19 cellular contexts compared by ENCODE assay signal in the genomic region with DNA sequence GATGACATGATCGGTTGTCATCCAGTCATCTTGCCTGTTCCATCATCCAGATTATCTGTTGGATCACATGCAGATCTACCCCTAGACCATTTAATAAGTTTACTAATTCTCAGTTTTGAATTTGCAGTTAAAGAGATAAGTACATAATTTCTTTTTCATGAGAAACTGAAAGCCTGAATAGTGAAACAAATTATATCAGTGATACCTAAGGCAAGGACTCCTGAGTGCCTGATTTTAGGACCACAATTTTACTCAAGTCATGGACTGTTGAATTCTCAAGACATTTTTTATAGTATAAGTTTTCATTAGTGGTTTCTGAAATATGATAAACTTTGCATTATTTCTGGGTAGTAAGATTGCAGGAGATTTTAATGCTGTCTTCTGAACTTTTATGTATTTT. TPM values are rescaled to one million over a fixed set of nuclear protein-coding genes. Genes with fewer than 3 reads are reported as not detected.
DNase-seq lines count a peak whose midpoint lies in the region; ATAC-seq and TF ChIP-seq lines count a peak whose summit lies in the region.
"Had no signal": no experiment of that assay in that cellular context is flagged by ENCODE, and none has a peak within 500 bp of the region (broad histone marks: within the 10 kb centered on the region; RNA-seq: fewer than 3 reads in every experiment).

No MANE protein-coding gene starts in this region.

- peaks cover 4% of the 10 kb centered on the region for H3K9me3 Mint-ChIP-seq in stimulated activated naive CD8-positive, alpha-beta T cell treated with anti-CD3 and anti-CD28 coated beads, Interleukin-15, Interleukin-2, amounts not matched to agents 100 ng/mL and 50 ng/mL, for 24 hours
- peaks cover 4% of the 10 kb centered on the region for H3K9me3 Mint-ChIP-seq in activated naive CD8-positive, alpha-beta T cell treated with anti-CD3 and anti-CD28 coated beads for 36 hours

- H3K36me3 ChIP-seq in psoas muscle (ENCODE audit: insufficient read depth in 1 of 2, low read depth in 1 of 2) = no peaks in the 10 kb centered on the region

- no peaks in the 10 kb centered on the region for H3K4me1 ChIP-seq in psoas muscle

- H3K4me3 ChIP-seq in psoas muscle = no peak overlapping the region
- H3K4me3 ChIP-seq: K562, PC-9 had no signal

- H3K27me3 ChIP-seq in psoas muscle (ENCODE audit: insufficient read depth in 3 of 3, low read length in 2 of 3) = no peaks in the 10 kb centered on the region

- POLR2A ChIA-PET in HEK293T (lab: Yijun Ruan, JAX) = no interaction called here

- no peak for ATAC-seq in stimulated activated naive CD8-positive, alpha-beta T cell treated with anti-CD3 and anti-CD28 coated beads, Interleukin-15, Interleukin-2, amounts not matched to agents 100 U/mL and 50 U/mL, for 24 hours
- ATAC-seq in HG03571 (IDR thresholded peaks at IDR 0.05; ENCODE audit: unreplicated experiment) (peak; percentile 37), GM18873 (IDR thresholded peaks at IDR 0.05; ENCODE audit: low FRiP score, unreplicated experiment) (no peak), psoas muscle (no peak)
- ATAC-seq: K562 had no signal

- peaks cover 40% of the 10 kb centered on the region for H3K4me1 Mint-ChIP-seq in stimulated activated naive CD8-positive, alpha-beta T cell treated with anti-CD3 and anti-CD28 coated beads, Interleukin-15, Interleukin-2, amounts not matched to agents 100 ng/mL and 50 ng/mL, for 24 hours (ENCODE audit: low read depth)
- peaks cover 45% of the 10 kb centered on the region for H3K4me1 Mint-ChIP-seq in activated naive CD8-positive, alpha-beta T cell treated with anti-CD3 and anti-CD28 coated beads for 36 hours

- no peaks in the 10 kb centered on the region for H3K9me3 ChIP-seq in psoas muscle

- H3K4me3 Mint-ChIP-seq in stimulated activated naive CD8-positive, alpha-beta T cell treated with anti-CD3 and anti-CD28 coated beads, Interleukin-15, Interleukin-2, amounts not matched to agents 100 ng/mL and 50 ng/mL, for 24 hours = peak overlapping the region; percentile 68
- peak overlapping the region; percentile 27 for H3K4me3 Mint-ChIP-seq in activated naive CD8-positive, alpha-beta T cell treated with anti-CD3 and anti-CD28 coated beads for 36 hours
- H3K4me3 Mint-ChIP-seq: CD14-positive monocyte had no signal

- TF ChIP-seq CTCF in psoas muscle (IDR thresholded peaks at IDR 0.05) = no peak

- intact Hi-C loops in psoas muscle (cut with DNase I) = no loop called here

- CTCF ChIA-PET in HEK293T (lab: Yijun Ruan, JAX) = interaction anchor here (0.7 kb wide), 1 partner anchor 864 kb away, joined by 3 read pairs; no protein-coding TSS in a partner anchor

- H3K27me3 Mint-ChIP-seq in stimulated activated naive CD8-positive, alpha-beta T cell treated with anti-CD3 and anti-CD28 coated beads, Interleukin-15, Interleukin-2, amounts not matched to agents 100 ng/mL and 50 ng/mL, for 24 hours = no peaks in the 10 kb centered on the region
- H3K27me3 Mint-ChIP-seq in activated naive CD8-positive, alpha-beta T cell treated with anti-CD3 and anti-CD28 coated beads for 36 hours = no peaks in the 10 kb centered on the region

- H3K27ac Mint-ChIP-seq in stimulated activated naive CD8-positive, alpha-beta T cell treated with anti-CD3 and anti-CD28 coated beads, Interleukin-15, Interleukin-2, amounts not matched to agents 100 ng/mL and 50 ng/mL, for 24 hours = peak overlapping the region; percentile 81
- H3K27ac Mint-ChIP-seq in activated naive CD8-positive, alpha-beta T cell treated with anti-CD3 and anti-CD28 coated beads for 36 hours = peak overlapping the region; percentile 20
- H3K27ac Mint-ChIP-seq: CD14-positive monocyte had no signal

- no peak overlapping the region for H3K27ac ChIP-seq in psoas muscle
- H3K27ac ChIP-seq: PC-9 had no signal

- peaks cover 34% of the 10 kb centered on the region for H3K36me3 Mint-ChIP-seq in stimulated activated naive CD8-positive, alpha-beta T cell treated with anti-CD3 and anti-CD28 coated beads, Interleukin-15, Interleukin-2, amounts not matched to agents 100 ng/mL and 50 ng/mL, for 24 hours (ENCODE audit: low read depth)
- H3K36me3 Mint-ChIP-seq in activated naive CD8-positive, alpha-beta T cell treated with anti-CD3 and anti-CD28 coated beads for 36 hours = peaks cover 57% of the 10 kb centered on the region
- H3K36me3 Mint-ChIP-seq: CD14-positive monocyte had no signal

- no peak for DNase-seq in stimulated activated naive CD8-positive, alpha-beta T cell treated with anti-CD3 and anti-CD28 coated beads, Interleukin-15, Interleukin-2, amounts not matched to agents 100 U/mL and 50 U/mL, for 24 hours
- no peak for DNase-seq in activated naive CD8-positive, alpha-beta T cell treated with anti-CD3 and anti-CD28 coated beads for 36 hours
- DNase-seq in HEK293T (ENCODE audit: extremely low spot score) (no peak), psoas muscle (no peak), germinal center (ENCODE audit: low spot score) (no peak)
- DNase-seq: Calu3, DND-41, GDM1, HCEC 1CT, NCI-H1105, NCI-H1694 treated with DMSO at 0.1 percent for 48 hours, NCI-H345, NCI-H69, PC-9 had no signal

- 81 to 97% (median 82%) methylated on average over 1 of the region's 1 CpG for WGBS in psoas muscle, 3 donors

TF ChIP-seq in HEK293T, 16 proteins besides CTCF, POLR2A, EP300 and RAD21:
- TF ChIP-seq L3MBTL2 (conservative IDR thresholded peaks at IDR 0.05) (no peak), NFRKB (IDR thresholded peaks at IDR 0.05) (no peak), BHLHE40 (IDR thresholded peaks at IDR 0.05; ENCODE audit: borderline replicate concordance) (no peak), ARNT (IDR thresholded peaks at IDR 0.05) (no peak), TARDBP (IDR thresholded peaks at IDR 0.05) (no peak), ELF4 (IDR thresholded peaks at IDR 0.05) (no peak), HDGF (IDR thresholded peaks at IDR 0.05; ENCODE audit: borderline replicate concordance) (no peak), FOXM1 (IDR thresholded peaks at IDR 0.05; ENCODE audit: borderline replicate concordance) (no peak), FOXA1 (IDR thresholded peaks at IDR 0.05) (no peak), LEF1 (IDR thresholded peaks at IDR 0.05; ENCODE audit: borderline replicate concordance) (no peak), ZNF384 (IDR thresholded peaks at IDR 0.05) (no peak)
- TF ChIP-seq, protein P1, sequence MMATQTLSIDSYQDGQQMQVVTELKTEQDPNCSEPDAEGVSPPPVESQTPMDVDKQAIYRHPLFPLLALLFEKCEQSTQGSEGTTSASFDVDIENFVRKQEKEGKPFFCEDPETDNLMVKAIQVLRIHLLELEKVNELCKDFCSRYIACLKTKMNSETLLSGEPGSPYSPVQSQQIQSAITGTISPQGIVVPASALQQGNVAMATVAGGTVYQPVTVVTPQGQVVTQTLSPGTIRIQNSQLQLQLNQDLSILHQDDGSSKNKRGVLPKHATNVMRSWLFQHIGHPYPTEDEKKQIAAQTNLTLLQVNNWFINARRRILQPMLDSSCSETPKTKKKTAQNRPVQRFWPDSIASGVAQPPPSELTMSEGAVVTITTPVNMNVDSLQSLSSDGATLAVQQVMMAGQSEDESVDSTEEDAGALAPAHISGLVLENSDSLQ (IDR thresholded peaks at IDR 0.05) = no peak

RNA-seq across cellular contexts. Expression of gene SIDT1, which starts 13.2 kb away (rescaled TPM):
- total RNA-seq in activated naive CD8-positive, alpha-beta T cell treated with anti-CD3 and anti-CD28 coated beads for 36 hours = 10 to 100 TPM; 18.0 to 19.9 TPM
- total RNA-seq in psoas muscle = under 1 TPM; 0.08 to 0.48 (median 0.41) TPM
- polyA plus RNA-seq in psoas muscle = under 1 TPM in 2 of 3 donors, not detected in 1; 0.14 to 0.29 TPM
- total RNA-seq: K562 had no signal
- polyA plus RNA-seq: K562 had no signal

RNA-seq across cellular contexts. Expression of gene SPICE1, which starts 30.6 kb away (rescaled TPM):
- 10 to 100 TPM; 21.4 to 26.9 TPM for total RNA-seq in activated naive CD8-positive, alpha-beta T cell treated with anti-CD3 and anti-CD28 coated beads for 36 hours
- total RNA-seq in psoas muscle = 1 to 10 TPM; 2.3 to 5.6 (median 2.8) TPM
- 1 to 10 TPM in 1 of 3 donors, under 1 TPM in 2; 0.61 to 3.2 (median 0.89) TPM for polyA plus RNA-seq in psoas muscle

Comparison
In these comparisons a context has a peak if more than half of its experiments do, and no peak if none do; other contexts are left out.
1. RNA of gene SIDT1, which starts 13.2 kb away (total RNA-seq): 18.0 to 19.9 TPM in activated naive CD8-positive, alpha-beta T cell treated with anti-CD3 and anti-CD28 coated beads for 36 hours; 0.08 to 0.48 TPM in psoas muscle; every median in the first group is over 10 times any median in the second.